Comparison of ENCODE assay signal across 1 cellular context in genomic region chr11:121048464-121049233, GRCh38.
TF ChIP-seq lines count a peak whose summit lies in the region.

No MANE protein-coding gene starts in this region.

TF ChIP-seq in WTC11, 78 proteins besides CTCF, POLR2A, EP300 and RAD21 (continued from another document):
- TF ChIP-seq, protein P1, sequence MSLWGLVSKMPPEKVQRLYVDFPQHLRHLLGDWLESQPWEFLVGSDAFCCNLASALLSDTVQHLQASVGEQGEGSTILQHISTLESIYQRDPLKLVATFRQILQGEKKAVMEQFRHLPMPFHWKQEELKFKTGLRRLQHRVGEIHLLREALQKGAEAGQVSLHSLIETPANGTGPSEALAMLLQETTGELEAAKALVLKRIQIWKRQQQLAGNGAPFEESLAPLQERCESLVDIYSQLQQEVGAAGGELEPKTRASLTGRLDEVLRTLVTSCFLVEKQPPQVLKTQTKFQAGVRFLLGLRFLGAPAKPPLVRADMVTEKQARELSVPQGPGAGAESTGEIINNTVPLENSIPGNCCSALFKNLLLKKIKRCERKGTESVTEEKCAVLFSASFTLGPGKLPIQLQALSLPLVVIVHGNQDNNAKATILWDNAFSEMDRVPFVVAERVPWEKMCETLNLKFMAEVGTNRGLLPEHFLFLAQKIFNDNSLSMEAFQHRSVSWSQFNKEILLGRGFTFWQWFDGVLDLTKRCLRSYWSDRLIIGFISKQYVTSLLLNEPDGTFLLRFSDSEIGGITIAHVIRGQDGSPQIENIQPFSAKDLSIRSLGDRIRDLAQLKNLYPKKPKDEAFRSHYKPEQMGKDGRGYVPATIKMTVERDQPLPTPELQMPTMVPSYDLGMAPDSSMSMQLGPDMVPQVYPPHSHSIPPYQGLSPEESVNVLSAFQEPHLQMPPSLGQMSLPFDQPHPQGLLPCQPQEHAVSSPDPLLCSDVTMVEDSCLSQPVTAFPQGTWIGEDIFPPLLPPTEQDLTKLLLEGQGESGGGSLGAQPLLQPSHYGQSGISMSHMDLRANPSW (CRISPR knock-in tag; conservative IDR thresholded peaks at IDR 0.05; ENCODE audit: low read depth): no peak
- TF ChIP-seq, protein P2, sequence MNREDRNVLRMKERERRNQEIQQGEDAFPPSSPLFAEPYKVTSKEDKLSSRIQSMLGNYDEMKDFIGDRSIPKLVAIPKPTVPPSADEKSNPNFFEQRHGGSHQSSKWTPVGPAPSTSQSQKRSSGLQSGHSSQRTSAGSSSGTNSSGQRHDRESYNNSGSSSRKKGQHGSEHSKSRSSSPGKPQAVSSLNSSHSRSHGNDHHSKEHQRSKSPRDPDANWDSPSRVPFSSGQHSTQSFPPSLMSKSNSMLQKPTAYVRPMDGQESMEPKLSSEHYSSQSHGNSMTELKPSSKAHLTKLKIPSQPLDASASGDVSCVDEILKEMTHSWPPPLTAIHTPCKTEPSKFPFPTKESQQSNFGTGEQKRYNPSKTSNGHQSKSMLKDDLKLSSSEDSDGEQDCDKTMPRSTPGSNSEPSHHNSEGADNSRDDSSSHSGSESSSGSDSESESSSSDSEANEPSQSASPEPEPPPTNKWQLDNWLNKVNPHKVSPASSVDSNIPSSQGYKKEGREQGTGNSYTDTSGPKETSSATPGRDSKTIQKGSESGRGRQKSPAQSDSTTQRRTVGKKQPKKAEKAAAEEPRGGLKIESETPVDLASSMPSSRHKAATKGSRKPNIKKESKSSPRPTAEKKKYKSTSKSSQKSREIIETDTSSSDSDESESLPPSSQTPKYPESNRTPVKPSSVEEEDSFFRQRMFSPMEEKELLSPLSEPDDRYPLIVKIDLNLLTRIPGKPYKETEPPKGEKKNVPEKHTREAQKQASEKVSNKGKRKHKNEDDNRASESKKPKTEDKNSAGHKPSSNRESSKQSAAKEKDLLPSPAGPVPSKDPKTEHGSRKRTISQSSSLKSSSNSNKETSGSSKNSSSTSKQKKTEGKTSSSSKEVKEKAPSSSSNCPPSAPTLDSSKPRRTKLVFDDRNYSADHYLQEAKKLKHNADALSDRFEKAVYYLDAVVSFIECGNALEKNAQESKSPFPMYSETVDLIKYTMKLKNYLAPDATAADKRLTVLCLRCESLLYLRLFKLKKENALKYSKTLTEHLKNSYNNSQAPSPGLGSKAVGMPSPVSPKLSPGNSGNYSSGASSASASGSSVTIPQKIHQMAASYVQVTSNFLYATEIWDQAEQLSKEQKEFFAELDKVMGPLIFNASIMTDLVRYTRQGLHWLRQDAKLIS (CRISPR knock-in tag; IDR thresholded peaks at IDR 0.05; ENCODE audit: borderline replicate concordance): no peak
- TF ChIP-seq ESRRA (CRISPR knock-in tag; IDR thresholded peaks at IDR 0.05; ENCODE audit: borderline replicate concordance): no peak
- TF ChIP-seq, protein P3, sequence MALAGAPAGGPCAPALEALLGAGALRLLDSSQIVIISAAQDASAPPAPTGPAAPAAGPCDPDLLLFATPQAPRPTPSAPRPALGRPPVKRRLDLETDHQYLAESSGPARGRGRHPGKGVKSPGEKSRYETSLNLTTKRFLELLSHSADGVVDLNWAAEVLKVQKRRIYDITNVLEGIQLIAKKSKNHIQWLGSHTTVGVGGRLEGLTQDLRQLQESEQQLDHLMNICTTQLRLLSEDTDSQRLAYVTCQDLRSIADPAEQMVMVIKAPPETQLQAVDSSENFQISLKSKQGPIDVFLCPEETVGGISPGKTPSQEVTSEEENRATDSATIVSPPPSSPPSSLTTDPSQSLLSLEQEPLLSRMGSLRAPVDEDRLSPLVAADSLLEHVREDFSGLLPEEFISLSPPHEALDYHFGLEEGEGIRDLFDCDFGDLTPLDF (CRISPR knock-in tag; IDR thresholded peaks at IDR 0.05): no peak
- no peak for TF ChIP-seq MAX (CRISPR knock-in tag; IDR thresholded peaks at IDR 0.05)
- TF ChIP-seq, protein P4, sequence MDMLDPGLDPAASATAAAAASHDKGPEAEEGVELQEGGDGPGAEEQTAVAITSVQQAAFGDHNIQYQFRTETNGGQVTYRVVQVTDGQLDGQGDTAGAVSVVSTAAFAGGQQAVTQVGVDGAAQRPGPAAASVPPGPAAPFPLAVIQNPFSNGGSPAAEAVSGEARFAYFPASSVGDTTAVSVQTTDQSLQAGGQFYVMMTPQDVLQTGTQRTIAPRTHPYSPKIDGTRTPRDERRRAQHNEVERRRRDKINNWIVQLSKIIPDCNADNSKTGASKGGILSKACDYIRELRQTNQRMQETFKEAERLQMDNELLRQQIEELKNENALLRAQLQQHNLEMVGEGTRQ (CRISPR knock-in tag; IDR thresholded peaks at IDR 0.05): no peak
- no peak for TF ChIP-seq GTF2I (CRISPR knock-in tag; conservative IDR thresholded peaks at IDR 0.05)
- TF ChIP-seq NFATC4 (CRISPR knock-in tag; IDR thresholded peaks at IDR 0.05): no peak
- no peak for TF ChIP-seq NR3C1 (CRISPR knock-in tag; conservative IDR thresholded peaks at IDR 0.05; ENCODE audit: low read depth)
- TF ChIP-seq, protein P5, sequence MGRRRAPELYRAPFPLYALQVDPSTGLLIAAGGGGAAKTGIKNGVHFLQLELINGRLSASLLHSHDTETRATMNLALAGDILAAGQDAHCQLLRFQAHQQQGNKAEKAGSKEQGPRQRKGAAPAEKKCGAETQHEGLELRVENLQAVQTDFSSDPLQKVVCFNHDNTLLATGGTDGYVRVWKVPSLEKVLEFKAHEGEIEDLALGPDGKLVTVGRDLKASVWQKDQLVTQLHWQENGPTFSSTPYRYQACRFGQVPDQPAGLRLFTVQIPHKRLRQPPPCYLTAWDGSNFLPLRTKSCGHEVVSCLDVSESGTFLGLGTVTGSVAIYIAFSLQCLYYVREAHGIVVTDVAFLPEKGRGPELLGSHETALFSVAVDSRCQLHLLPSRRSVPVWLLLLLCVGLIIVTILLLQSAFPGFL (CRISPR knock-in tag; IDR thresholded peaks at IDR 0.05; ENCODE audit: borderline replicate concordance): no peak
